14 cellular contexts compared by ENCODE assay signal in the genomic region with DNA sequence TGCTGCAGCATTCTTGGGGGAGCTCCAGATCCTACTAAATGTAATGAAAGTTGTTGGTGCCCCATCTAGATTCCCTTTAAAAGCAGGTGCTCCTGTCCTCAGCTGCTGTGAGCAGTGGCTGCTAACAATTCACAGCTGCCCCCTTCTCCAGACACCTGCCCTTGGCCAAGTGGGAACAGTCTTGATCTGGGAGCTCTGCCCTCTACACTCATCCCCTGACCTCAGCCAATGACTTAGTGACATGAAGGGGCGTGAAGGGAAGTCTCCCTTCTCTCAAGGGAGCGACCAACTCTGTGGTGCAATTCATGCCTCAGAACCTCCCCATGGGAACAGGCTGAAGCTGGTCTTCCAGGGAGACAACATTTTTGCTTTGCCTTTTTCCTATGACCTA.
DNase-seq lines count a peak whose midpoint lies in the region; ATAC-seq and TF ChIP-seq lines count a peak whose summit lies in the region.
"Had no signal": no experiment of that assay in that cellular context is flagged by ENCODE, and none has a peak within 500 bp of the region (broad histone marks: within the 10 kb centered on the region; RNA-seq: fewer than 3 reads in every experiment).

No MANE protein-coding gene starts in this region.

- H3K4me2 ChIP-seq in mesenchymal stem cell (ENCODE audit: low read length, poor library complexity, severe bottlenecking), result no peak overlapping the region

- H4K8ac ChIP-seq in mesenchymal stem cell (ENCODE audit: low read length), result no peak overlapping the region

- H3K9me3 ChIP-seq in right cardiac atrium (ENCODE audit: control insufficient read depth, low read length), result no peaks in the 10 kb centered on the region
- no peaks in the 10 kb centered on the region for H3K9me3 ChIP-seq in SJCRH30 (replicated peaks)
- no peaks in the 10 kb centered on the region for H3K9me3 ChIP-seq in mesenchymal stem cell (ENCODE audit: control insufficient read depth, low read length)

- WGBS in right cardiac atrium, result 51% methylated on average over 2 of the region's 2 CpGs
- WGBS in mesenchymal stem cell, result 91% methylated on average over 2 of the region's 2 CpGs

- no peaks in the 10 kb centered on the region for H3K27me3 ChIP-seq in right cardiac atrium (ENCODE audit: control insufficient read depth, insufficient read depth)
- no peaks in the 10 kb centered on the region for H3K27me3 ChIP-seq in SJCRH30
- H3K27me3 ChIP-seq in mesenchymal stem cell (ENCODE audit: control insufficient read depth in 1 of 2, insufficient read depth in 1 of 2, low read length in 2 of 2), result no peaks in the 10 kb centered on the region

- no peak overlapping the region for H2BK12ac ChIP-seq in mesenchymal stem cell (ENCODE audit: low read length in 2 of 2)

- H3K4me1 ChIP-seq in right cardiac atrium (ENCODE audit: control insufficient read depth, insufficient read depth, low read length) (peaks cover 4% of the 10 kb centered on the region), SJCRH30 (peaks cover 4% of the 10 kb centered on the region; the same call in 1 of the 2 replicates), mesenchymal stem cell (ENCODE audit: control insufficient read depth, insufficient read depth, low read depth, low read length) (no peaks in the 10 kb centered on the region)

- no peak overlapping the region for H2AK5ac ChIP-seq in mesenchymal stem cell (ENCODE audit: low read length, severe bottlenecking)

- DNase-seq in left cardiac atrium (no peak), right cardiac atrium (no peak), SJCRH30 (peak; percentile 18 to 44), mesenchymal stem cell (no peak), NCI-H2196 (lab: John Stamatoyannopoulos, UW; ENCODE audit: unreplicated experiment) (no peak), GM13976 (ENCODE audit: low spot score) (no peak), nucleus accumbens (lab: John Stamatoyannopoulos, UW) (no peak)
- DNase-seq: 8988T; ACHN; C1 segment of cervical spinal cord; CD4-positive, alpha-beta T cell; DND-41; GF-D8 had no signal

- no peak overlapping the region for H3K4ac ChIP-seq in mesenchymal stem cell (ENCODE audit: low read depth in 1 of 2, low read length in 2 of 2)

- H3K14ac ChIP-seq in mesenchymal stem cell (ENCODE audit: low read length in 2 of 2), result no peak overlapping the region

- peak; percentile 39 to 77 for ATAC-seq in left cardiac atrium
- no peak for ATAC-seq in right cardiac atrium

- intact Hi-C loops in left cardiac atrium (cut with DNase I) (no loop called here), right cardiac atrium (cut with DNase I) (no loop called here)

- no peak overlapping the region for H3K9ac ChIP-seq in mesenchymal stem cell (ENCODE audit: low read length)
- H3K9ac ChIP-seq: GM23248 had no signal

- TF ChIP-seq CTCF in GM13976 (IDR thresholded peaks at IDR 0.05; ENCODE audit: borderline replicate concordance, control extremely low read depth, extremely low read depth, insufficient read depth, missing control alignments), result no peak

- no peak overlapping the region for H2AFZ ChIP-seq in mesenchymal stem cell (ENCODE audit: low read depth, low read length)
- H2AFZ ChIP-seq: GM23248 had no signal

- H4K91ac ChIP-seq in mesenchymal stem cell (ENCODE audit: low read length), result peak overlapping the region; percentile 18

- H3K4me3 ChIP-seq in right cardiac atrium (ENCODE audit: low read length) (no peak overlapping the region), SJCRH30 (no peak overlapping the region), mesenchymal stem cell (ENCODE audit: insufficient read depth in 1 of 2, low read depth in 1 of 2, low read length in 2 of 2) (no peak overlapping the region)
- H3K4me3 ChIP-seq: GM23248 had no signal

- no peak overlapping the region for H2BK15ac ChIP-seq in mesenchymal stem cell (ENCODE audit: low read depth, poor library complexity, severe bottlenecking)

- H3K23ac ChIP-seq in mesenchymal stem cell (ENCODE audit: low read length in 2 of 2), result no peak overlapping the region

- H3K79me1 ChIP-seq in mesenchymal stem cell (replicated peaks; ENCODE audit: low read length, poor library complexity, severe bottlenecking), result no peaks in the 10 kb centered on the region

- no peak overlapping the region for H2BK120ac ChIP-seq in mesenchymal stem cell (ENCODE audit: low read depth, low read length)

- H3K27ac ChIP-seq in right cardiac atrium (ENCODE audit: low read length) (no peak overlapping the region), SJCRH30 (no peak overlapping the region), mesenchymal stem cell (ENCODE audit: low read length, poor library complexity, severe bottlenecking) (no peak overlapping the region)
- H3K27ac ChIP-seq: GM23248 had no signal

- H3K36me3 ChIP-seq in SJCRH30 (no peaks in the 10 kb centered on the region), mesenchymal stem cell (ENCODE audit: control insufficient read depth in 1 of 2, insufficient read depth in 2 of 2, low read depth in 1 of 2, low read length in 2 of 2) (no peaks in the 10 kb centered on the region)

- H2BK5ac ChIP-seq in mesenchymal stem cell (ENCODE audit: low read depth, low read length, poor library complexity, severe bottlenecking), result no peak overlapping the region

- in situ Hi-C loops in GM13976 (cut with MboI; ENCODE audit: low sequenced_read_pairs, unreplicated experiment), result no loop called here

- H3K18ac ChIP-seq in mesenchymal stem cell (ENCODE audit: low read depth in 1 of 2, low read length in 2 of 2), result no peak overlapping the region

Comparison
In these comparisons a context has a peak if more than half of its experiments do, and no peak if none do; other contexts are left out.
1. ATAC-seq: peak in left cardiac atrium (2 of 2); none in right cardiac atrium (0 of 2).
2. DNase-seq: peak in SJCRH30 (2 of 2); none in left cardiac atrium (single experiment), right cardiac atrium (0 of 3), mesenchymal stem cell (single experiment), NCI-H2196 (single experiment), GM13976 (single experiment) and nucleus accumbens (0 of 56).